ENCODE assay signal across 1 cellular context in genomic region chr6:56795852-56796532, GRCh38.
TF ChIP-seq lines count a peak whose summit lies in the region.

No MANE protein-coding gene starts in this region.

TF ChIP-seq in GM12878, 131 proteins besides CTCF, POLR2A, EP300 and RAD21 (continued from another document):
- TF ChIP-seq CHD2 (IDR thresholded peaks at IDR 0.05; ENCODE audit: borderline replicate concordance, low read depth, low read length): no peak
- no peak for TF ChIP-seq TCF3 (IDR thresholded peaks at IDR 0.05; ENCODE audit: borderline replicate concordance, insufficient read depth, low read depth, low read length)
- no peak for TF ChIP-seq HSF1 (IDR thresholded peaks at IDR 0.05; ENCODE audit: low read depth, low read length)
- TF ChIP-seq CUX1 (IDR thresholded peaks at IDR 0.05; ENCODE audit: insufficient replicate concordance, low read depth, low read length): no peak
- TF ChIP-seq CREB1 (IDR thresholded peaks at IDR 0.05; ENCODE audit: low read depth): no peak
- no peak for TF ChIP-seq SUZ12 (IDR thresholded peaks at IDR 0.05; ENCODE audit: unreplicated experiment)
- TF ChIP-seq FOXM1 (IDR thresholded peaks at IDR 0.05; ENCODE audit: low read depth, low read length): no peak
- TF ChIP-seq RUNX3 (IDR thresholded peaks at IDR 0.05; ENCODE audit: low read length): no peak
- TF ChIP-seq SIX5 (IDR thresholded peaks at IDR 0.05; ENCODE audit: low read depth, low read length, severe bottlenecking): no peak
- no peak for TF ChIP-seq ETV6 (conservative IDR thresholded peaks at IDR 0.05 in 1 of 2, IDR thresholded peaks at IDR 0.05 in 1 of 2; ENCODE audit: borderline replicate concordance in 1 of 2, low read depth in 1 of 2)
TF ChIP-seq in GM12878: peak in this region for 7.
